8 cellular contexts compared by ENCODE assay signal in the genomic region with DNA sequence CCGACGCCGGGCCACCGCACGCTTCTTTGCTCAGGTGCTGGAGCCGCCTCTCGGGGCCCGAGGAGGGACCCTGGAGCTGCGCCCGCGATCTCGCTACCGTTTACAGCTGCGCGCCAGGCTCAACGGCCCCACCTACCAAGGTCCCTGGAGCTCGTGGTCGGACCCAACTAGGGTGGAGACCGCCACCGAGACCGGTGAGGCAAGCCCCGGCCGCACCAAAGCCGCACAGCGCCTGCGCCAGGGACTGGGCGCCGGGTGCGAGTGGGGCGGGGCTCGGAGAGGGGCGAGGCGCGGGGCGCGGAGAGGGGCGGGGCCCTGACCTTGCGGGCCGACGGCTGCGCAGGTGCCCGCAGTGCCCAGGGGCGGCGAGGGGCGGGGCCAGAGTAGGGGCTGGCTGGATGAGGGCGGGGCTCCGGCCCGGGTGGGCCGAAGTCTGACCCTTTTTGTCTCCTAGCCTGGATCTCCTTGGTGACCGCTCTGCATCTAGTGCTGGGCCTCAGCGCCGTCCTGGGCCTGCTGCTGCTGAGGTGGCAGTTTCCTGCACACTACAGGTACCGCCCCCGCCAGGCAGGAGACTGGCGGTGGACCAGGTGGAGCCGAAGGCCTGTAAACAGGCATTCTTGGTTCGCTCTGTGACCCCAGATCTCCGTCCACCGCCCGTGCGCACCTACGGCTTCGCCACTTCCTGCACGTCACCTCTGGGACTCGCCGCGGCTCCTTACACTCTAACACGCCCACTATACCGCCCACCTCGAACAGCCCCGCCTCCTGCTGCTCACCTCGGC. TPM values are rescaled to one million over a fixed set of nuclear protein-coding genes. Genes with fewer than 3 reads are reported as not detected.
DNase-seq lines count a peak whose midpoint lies in the region; ATAC-seq, FAIRE-seq and TF ChIP-seq lines count a peak whose summit lies in the region.

No MANE protein-coding gene starts in this region.

- H3K27me3 ChIP-seq in BE2C (no peaks in the 10 kb centered on the region), endocrine pancreas (ENCODE audit: control insufficient read depth, insufficient read depth, low read length) (no peaks in the 10 kb centered on the region), mesenchymal stem cell (ENCODE audit: control insufficient read depth in 1 of 2, insufficient read depth in 1 of 2, low read length in 2 of 2) (no peaks in the 10 kb centered on the region)

- peak overlapping the region; percentile 86 for H2BK15ac ChIP-seq in mesenchymal stem cell (ENCODE audit: low read depth, poor library complexity, severe bottlenecking)

- peak overlapping the region; percentile 6 for H2BK120ac ChIP-seq in mesenchymal stem cell (ENCODE audit: low read depth, low read length)

- no peaks in the 10 kb centered on the region for H3K9me3 Mint-ChIP-seq in activated CD8-positive, alpha-beta T cell treated with anti-CD3 and anti-CD28 coated beads for 36 hours
- H3K9me3 Mint-ChIP-seq in stimulated activated naive B cell treated with anti-CD40 and anti-IgM and Interleukin-4, amounts not matched to agents 10 μg/mL and 1 μg/mL and 100 μg/mL, for 72 hours, result no peaks in the 10 kb centered on the region

- H3K36me3 ChIP-seq in BE2C, result no peaks in the 10 kb centered on the region
- H3K36me3 ChIP-seq in endocrine pancreas (ENCODE audit: control insufficient read depth, insufficient read depth, low read length), result no peaks in the 10 kb centered on the region
- H3K36me3 ChIP-seq in mesenchymal stem cell (ENCODE audit: control insufficient read depth in 1 of 2, insufficient read depth in 2 of 2, low read depth in 1 of 2, low read length in 2 of 2), result no peaks in the 10 kb centered on the region

- H3K18ac ChIP-seq in mesenchymal stem cell (ENCODE audit: low read depth in 1 of 2, low read length in 2 of 2), result peak overlapping the region; percentile 77 to 97

- ATAC-seq in activated CD8-positive, alpha-beta T cell treated with anti-CD3 and anti-CD28 coated beads for 36 hours, result peak; percentile 84
- peak; percentile 86 to 93 for ATAC-seq in stimulated activated naive B cell treated with anti-CD40 and anti-IgM and Interleukin-4, amounts not matched to agents 10 μg/mL and 1 μg/mL and 100 μg/mL, for 72 hours (replicated peaks)
- ATAC-seq in HG03135 (IDR thresholded peaks at IDR 0.05; ENCODE audit: unreplicated experiment), result no peak

- peaks cover 12% of the 10 kb centered on the region for H3K4me1 Mint-ChIP-seq in activated CD8-positive, alpha-beta T cell treated with anti-CD3 and anti-CD28 coated beads for 36 hours (ENCODE audit: low read depth)
- peaks cover 16 to 18% of the 10 kb centered on the region in 2 donors for H3K4me1 Mint-ChIP-seq in stimulated activated naive B cell treated with anti-CD40 and anti-IgM and Interleukin-4, amounts not matched to agents 10 μg/mL and 1 μg/mL and 100 μg/mL, for 72 hours

- H3K9ac ChIP-seq in endocrine pancreas (ENCODE audit: control insufficient read depth, insufficient read depth, low read length) (peak overlapping the region; percentile 84), mesenchymal stem cell (ENCODE audit: low read length) (peak overlapping the region; percentile 74)

- H3K4ac ChIP-seq in mesenchymal stem cell (ENCODE audit: low read depth in 1 of 2, low read length in 2 of 2), result peak overlapping the region; percentile 81 to 85

- H3K14ac ChIP-seq in mesenchymal stem cell (ENCODE audit: low read length in 2 of 2), result peak overlapping the region in 1 of 2 experiments; percentile 61

- peak overlapping the region; percentile 73 for H4K91ac ChIP-seq in mesenchymal stem cell (ENCODE audit: low read length)

- H3K27ac Mint-ChIP-seq in activated CD8-positive, alpha-beta T cell treated with anti-CD3 and anti-CD28 coated beads for 36 hours, result peak overlapping the region; percentile 88
- peak overlapping the region; percentile 97 for H3K27ac Mint-ChIP-seq in stimulated activated naive B cell treated with anti-CD40 and anti-IgM and Interleukin-4, amounts not matched to agents 10 μg/mL and 1 μg/mL and 100 μg/mL, for 72 hours

- H3K4me3 Mint-ChIP-seq in activated CD8-positive, alpha-beta T cell treated with anti-CD3 and anti-CD28 coated beads for 36 hours, result peak overlapping the region; percentile 71
- H3K4me3 Mint-ChIP-seq in stimulated activated naive B cell treated with anti-CD40 and anti-IgM and Interleukin-4, amounts not matched to agents 10 μg/mL and 1 μg/mL and 100 μg/mL, for 72 hours, result peak overlapping the region; percentile 79 to 85

- H3K79me1 ChIP-seq in mesenchymal stem cell (replicated peaks; ENCODE audit: low read length, poor library complexity, severe bottlenecking), result no peaks in the 10 kb centered on the region

- peak overlapping the region; percentile 73 for H3K4me2 ChIP-seq in mesenchymal stem cell (ENCODE audit: low read length, poor library complexity, severe bottlenecking)

- intact Hi-C loops in activated CD8-positive, alpha-beta T cell treated with anti-CD3 and anti-CD28 coated beads for 36 hours (cut with micrococcal nuclease), result no loop called here

- H3K9me3 ChIP-seq in BE2C (no peaks in the 10 kb centered on the region), endocrine pancreas (ENCODE audit: control insufficient read depth, low read length) (no peaks in the 10 kb centered on the region), mesenchymal stem cell (ENCODE audit: control insufficient read depth, low read length) (no peaks in the 10 kb centered on the region)

- peak; percentile 53 for TF ChIP-seq POLR2A in H54 (IDR thresholded peaks at IDR 0.05; ENCODE audit: low read depth, low read length)

- CTCF ChIA-PET in activated CD8-positive, alpha-beta T cell treated with anti-CD3 and anti-CD28 coated beads for 36 hours (lab: Charles Lee), result no interaction called here

- H3K4me1 ChIP-seq in BE2C (no peaks in the 10 kb centered on the region), endocrine pancreas (ENCODE audit: control insufficient read depth, insufficient read depth, low read length) (no peaks in the 10 kb centered on the region), mesenchymal stem cell (ENCODE audit: control insufficient read depth, insufficient read depth, low read depth, low read length) (peaks cover 16% of the 10 kb centered on the region)

- no peak for TF ChIP-seq CTCF in BE2C (IDR thresholded peaks at IDR 0.05; ENCODE audit: low read depth, low read length)
- no peak for TF ChIP-seq CTCF in activated CD8-positive, alpha-beta T cell treated with anti-CD3 and anti-CD28 coated beads for 36 hours (IDR thresholded peaks at IDR 0.05)

- H3K27ac ChIP-seq in mesenchymal stem cell (ENCODE audit: low read length, poor library complexity, severe bottlenecking), result peak overlapping the region; percentile 90

- peak overlapping the region; percentile 60 for H2BK5ac ChIP-seq in mesenchymal stem cell (ENCODE audit: low read depth, low read length, poor library complexity, severe bottlenecking)

- H2AFZ ChIP-seq in mesenchymal stem cell (ENCODE audit: low read depth, low read length), result peak overlapping the region; percentile 85

- peak overlapping the region; percentile 60 for H3K4me3 ChIP-seq in BE2C (ENCODE audit: low read depth, low read length)
- no peak overlapping the region for H3K4me3 ChIP-seq in endocrine pancreas (ENCODE audit: control insufficient read depth, insufficient read depth, low read length)
- H3K4me3 ChIP-seq in mesenchymal stem cell (ENCODE audit: insufficient read depth in 1 of 2, low read depth in 1 of 2, low read length in 2 of 2), result peak overlapping the region; percentile 68 to 78

- peak; percentile 84 for DNase-seq in BE2C
- DNase-seq in H54 (ENCODE audit: insufficient read length, low spot score), result peak; percentile 77
- DNase-seq in NCI-H2227 treated with DMSO at 0.1 percent for 48 hours (lab: John Stamatoyannopoulos, UW), result peak; percentile 89
- DNase-seq in activated CD8-positive, alpha-beta T cell treated with anti-CD3 and anti-CD28 coated beads for 36 hours, result peak; percentile 88
- peak; percentile 60 for DNase-seq in mesenchymal stem cell
- DNase-seq in stimulated activated naive B cell treated with anti-CD40 and anti-IgM and Interleukin-4, amounts not matched to agents 10 μg/mL and 1 μg/mL and 100 μg/mL, for 72 hours, result peak; percentile 83

- H3K27me3 Mint-ChIP-seq in activated CD8-positive, alpha-beta T cell treated with anti-CD3 and anti-CD28 coated beads for 36 hours, result no peaks in the 10 kb centered on the region
- H3K27me3 Mint-ChIP-seq in stimulated activated naive B cell treated with anti-CD40 and anti-IgM and Interleukin-4, amounts not matched to agents 10 μg/mL and 1 μg/mL and 100 μg/mL, for 72 hours, result no peaks in the 10 kb centered on the region

- H3K23ac ChIP-seq in mesenchymal stem cell (ENCODE audit: low read length in 2 of 2), result peak overlapping the region in 1 of 2 experiments; percentile 66

- POLR2A ChIA-PET in activated CD8-positive, alpha-beta T cell treated with anti-CD3 and anti-CD28 coated beads for 36 hours (lab: Charles Lee), result interaction anchor here (0.8 to 1.0 kb wide), 2 partner anchors 9 to 13 kb away, joined by 3 read pairs; no protein-coding TSS in a partner anchor

- H2AK5ac ChIP-seq in mesenchymal stem cell (ENCODE audit: low read length, severe bottlenecking), result no peak overlapping the region

- H3K36me3 Mint-ChIP-seq in activated CD8-positive, alpha-beta T cell treated with anti-CD3 and anti-CD28 coated beads for 36 hours (ENCODE audit: low read depth), result no peaks in the 10 kb centered on the region
- H3K36me3 Mint-ChIP-seq in stimulated activated naive B cell treated with anti-CD40 and anti-IgM and Interleukin-4, amounts not matched to agents 10 μg/mL and 1 μg/mL and 100 μg/mL, for 72 hours, result no peaks in the 10 kb centered on the region

- 4% methylated on average over 66 of the region's 72 CpGs for WGBS in mesenchymal stem cell

- peak overlapping the region in 1 of 2 experiments; percentile 64 for H2BK12ac ChIP-seq in mesenchymal stem cell (ENCODE audit: low read length in 2 of 2)

- FAIRE-seq in H54 (lab: Jason Lieb, UNC), result no peak

- H4K8ac ChIP-seq in mesenchymal stem cell (ENCODE audit: low read length), result peak overlapping the region; percentile 91

RNA-seq across cellular contexts. Expression of gene CDC20, which starts 9.8 kb away (rescaled TPM):
- polyA plus RNA-seq in BE2C (2012; ENCODE audit: insufficient read depth, insufficient read length, low read depth), result 16.8 TPM
- total RNA-seq in activated CD8-positive, alpha-beta T cell treated with anti-CD3 and anti-CD28 coated beads for 36 hours, result 100 to 1,000 TPM; 160 to 167 TPM
- 10.3 TPM for polyA plus RNA-seq in mesenchymal stem cell (2013, experiment 1 of 2)
- polyA plus RNA-seq in mesenchymal stem cell (2013, experiment 2 of 2), result 9.8 TPM

RNA-seq across cellular contexts. Expression of gene MPL, which starts 11.4 kb away (rescaled TPM):
- polyA plus RNA-seq in BE2C (2012; ENCODE audit: insufficient read depth, insufficient read length, low read depth), result not detected
- not detected for total RNA-seq in activated CD8-positive, alpha-beta T cell treated with anti-CD3 and anti-CD28 coated beads for 36 hours
- polyA plus RNA-seq in mesenchymal stem cell (2013, experiment 1 of 2), result 0.07 TPM
- polyA plus RNA-seq in mesenchymal stem cell (2013, experiment 2 of 2), result not detected

RNA-seq across cellular contexts. Expression of gene ELOVL1, which starts 18.8 kb away (rescaled TPM):
- 16.2 TPM for polyA plus RNA-seq in BE2C (2012; ENCODE audit: insufficient read depth, insufficient read length, low read depth)
- 10 to 100 TPM; 45.4 to 49.2 TPM for total RNA-seq in activated CD8-positive, alpha-beta T cell treated with anti-CD3 and anti-CD28 coated beads for 36 hours
- 132 TPM for polyA plus RNA-seq in mesenchymal stem cell (2013, experiment 1 of 2)
- polyA plus RNA-seq in mesenchymal stem cell (2013, experiment 2 of 2), result 131 TPM

RNA-seq across cellular contexts. Expression of gene MED8, which starts 40.6 kb away (rescaled TPM):
- polyA plus RNA-seq in BE2C (2012; ENCODE audit: insufficient read depth, insufficient read length, low read depth), result 51.9 TPM
- 10 to 100 TPM; 33.5 to 34.5 TPM for total RNA-seq in activated CD8-positive, alpha-beta T cell treated with anti-CD3 and anti-CD28 coated beads for 36 hours
- polyA plus RNA-seq in mesenchymal stem cell (2013, experiment 1 of 2), result 57.8 TPM
- 59.6 TPM for polyA plus RNA-seq in mesenchymal stem cell (2013, experiment 2 of 2)

RNA-seq across cellular contexts. Expression of gene SZT2, which starts 40.7 kb away (rescaled TPM):
- polyA plus RNA-seq in BE2C (2012; ENCODE audit: insufficient read depth, insufficient read length, low read depth), result 13.6 TPM
- total RNA-seq in activated CD8-positive, alpha-beta T cell treated with anti-CD3 and anti-CD28 coated beads for 36 hours, result 10 to 100 TPM; 30.1 to 33.3 TPM
- polyA plus RNA-seq in mesenchymal stem cell (2013, experiment 1 of 2), result 7.6 TPM
- polyA plus RNA-seq in mesenchymal stem cell (2013, experiment 2 of 2), result 6.2 TPM
